Comparison of ENCODE assay signal across 8 cellular contexts in the genomic region with DNA sequence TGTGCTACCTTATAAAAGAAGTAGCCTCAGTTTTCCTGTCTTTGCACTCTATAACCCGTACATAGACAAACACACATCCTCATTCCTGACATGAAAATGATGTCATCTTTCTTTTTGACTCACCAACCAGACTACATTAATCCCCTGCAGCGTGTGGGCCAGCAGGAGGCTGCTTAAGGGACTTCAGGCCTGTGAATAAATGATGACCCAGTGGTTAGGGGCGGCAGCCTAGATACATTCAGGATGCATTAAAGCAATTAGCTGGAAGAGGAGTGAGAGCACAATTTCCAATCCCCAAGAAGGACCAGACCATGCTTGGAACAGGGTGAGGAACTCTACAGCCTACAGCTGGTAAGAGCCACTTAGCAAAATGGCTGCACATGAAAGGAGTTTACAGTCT. TPM values are rescaled to one million over a fixed set of nuclear protein-coding genes. Genes with fewer than 3 reads are reported as not detected.
A peak's percentile ranks its signal among the peaks of the same experiment; 100 is the strongest.
DNase-seq lines count a peak whose midpoint lies in the region; ATAC-seq and TF ChIP-seq lines count a peak whose summit lies in the region.

No MANE protein-coding gene starts in this region.

- DNase-seq in stimulated activated CD4-positive, alpha-beta T cell treated with anti-CD3 and anti-CD28 coated beads, Interleukin-1b, Interleukin-23, amount 100 ng/mL, for 48 hours = peak; percentile 51
- DNase-seq in stimulated activated CD4-positive, alpha-beta T cell treated with anti-CD3 and anti-CD28 coated beads, Interleukin-4, amount 100 ng/mL, for 4 hours = no peak
- peak; percentile 61 for DNase-seq in WERI-Rb-1
- DNase-seq in stimulated activated CD8-positive, alpha-beta memory T cell treated with anti-CD3 and anti-CD28 coated beads, Interleukin-4, amount 100 ng/mL, for 48 hours = peak; percentile 53
- DNase-seq in mucosa of descending colon = no peak
- no peak for DNase-seq in GM19238 (ENCODE audit: insufficient read length, low spot score)
- no peak for DNase-seq in suprapubic skin (ENCODE audit: low spot score in 2 of 2)

- no peaks in the 10 kb centered on the region for H3K36me3 ChIP-seq in WERI-Rb-1
- H3K36me3 ChIP-seq in mucosa of descending colon (ENCODE audit: low read depth) = no peaks in the 10 kb centered on the region
- no peaks in the 10 kb centered on the region for H3K36me3 ChIP-seq in suprapubic skin

- intact Hi-C loops in mucosa of descending colon (cut with DNase I, micrococcal nuclease) = no loop called here

- no peak overlapping the region for H3K4me3 ChIP-seq in WERI-Rb-1 (ENCODE audit: low read depth, low read length)
- no peak overlapping the region for H3K4me3 ChIP-seq in mucosa of descending colon
- no peak overlapping the region for H3K4me3 ChIP-seq in suprapubic skin

- TF ChIP-seq EP300 in suprapubic skin (IDR thresholded peaks at IDR 0.05) = no peak

- WGBS in suprapubic skin = 85% methylated on average over 3 of the region's 3 CpGs

- H3K27ac ChIP-seq in WERI-Rb-1 (no peak overlapping the region), suprapubic skin (no peak overlapping the region)

- no peak for TF ChIP-seq POLR2A in suprapubic skin (IDR thresholded peaks at IDR 0.05)

- H3K27me3 ChIP-seq in WERI-Rb-1 (ENCODE audit: insufficient read depth, low read depth, severe bottlenecking) (no peaks in the 10 kb centered on the region), suprapubic skin (peaks cover 3% of the 10 kb centered on the region)

- H3K4me1 ChIP-seq in mucosa of descending colon (ENCODE audit: low read depth) (no peaks in the 10 kb centered on the region), suprapubic skin (peaks cover 21% of the 10 kb centered on the region)

- no peaks in the 10 kb centered on the region for H3K9me3 ChIP-seq in WERI-Rb-1 (ENCODE audit: severe bottlenecking)
- no peaks in the 10 kb centered on the region for H3K9me3 ChIP-seq in mucosa of descending colon
- no peaks in the 10 kb centered on the region for H3K9me3 ChIP-seq in suprapubic skin

- no peak for TF ChIP-seq CTCF in WERI-Rb-1 (IDR thresholded peaks at IDR 0.05; ENCODE audit: low read depth, low read length)
- no peak for TF ChIP-seq CTCF in mucosa of descending colon (IDR thresholded peaks at IDR 0.05)
- no peak for TF ChIP-seq CTCF in suprapubic skin (IDR thresholded peaks at IDR 0.05)

- ATAC-seq in HG02973 (IDR thresholded peaks at IDR 0.05; ENCODE audit: unreplicated experiment) (peak; percentile 87), mucosa of descending colon (no peak)

RNA-seq across cellular contexts. Expression of gene KLF7, which starts 57.3 kb away (rescaled TPM):
- 10 to 100 TPM in 2 of 3 donors, 1 to 10 TPM in 1; 6.7 to 32.7 (median 12.9) TPM for total RNA-seq in mucosa of descending colon
- total RNA-seq in suprapubic skin = 10 to 100 TPM; 10.0 to 17.4 (median 10.7) TPM

Comparison
In these comparisons a context has a peak if more than half of its experiments do, and no peak if none do; other contexts are left out.
1. DNase-seq: peak in stimulated activated CD4-positive, alpha-beta T cell treated with anti-CD3 and anti-CD28 coated beads, Interleukin-1b, Interleukin-23, amount 100 ng/mL, for 48 hours (single experiment), WERI-Rb-1 (single experiment) and stimulated activated CD8-positive, alpha-beta memory T cell treated with anti-CD3 and anti-CD28 coated beads, Interleukin-4, amount 100 ng/mL, for 48 hours (single experiment); none in stimulated activated CD4-positive, alpha-beta T cell treated with anti-CD3 and anti-CD28 coated beads, Interleukin-4, amount 100 ng/mL, for 4 hours (0 of 2), mucosa of descending colon (0 of 3), GM19238 (single experiment) and suprapubic skin (0 of 2).